ENCODE assay signal across 33 cellular contexts in genomic region chr4:73676136-73676535, GRCh38. TPM values are rescaled to one million over a fixed set of nuclear protein-coding genes. Genes with fewer than 3 reads are reported as not detected.
DNase-seq lines count a peak whose midpoint lies in the region; ATAC-seq, FAIRE-seq and TF ChIP-seq lines count a peak whose summit lies in the region.
"Had no signal": no experiment of that assay in that cellular context is flagged by ENCODE, and none has a peak within 500 bp of the region (broad histone marks: within the 10 kb centered on the region; RNA-seq: fewer than 3 reads in every experiment).

No MANE protein-coding gene starts in this region.

- H3K79me2 ChIP-seq in keratinocyte (ENCODE audit: control insufficient read depth, insufficient read depth, low read length): no peaks in the 10 kb centered on the region

- no peaks in the 10 kb centered on the region for H3K9me3 Mint-ChIP-seq in Calu3 (ENCODE audit: low read depth, unreplicated experiment)
- H3K9me3 Mint-ChIP-seq: activated naive CD4-positive, alpha-beta T cell treated with anti-CD3 and anti-CD28 coated beads, Interleukin-2, amount 50 U/mL, for 24 hours; activated T-helper 17 cell treated with anti-CD3 and anti-CD28 coated beads, Interleukin-2, amount 50 U/mL, for 72 hours; CD8-positive, alpha-beta memory T cell; mesothelial cell of epicardium; stimulated activated naive CD8-positive, alpha-beta T cell treated with anti-CD3 and anti-CD28 coated beads, Interleukin-15, amount 100 ng/mL, for 72 hours; T-helper 2 cell treated with Interferon-gamma antibody and Interleukin-4, amounts not matched to agents 5 μg/mL and 100 μg/mL, for 36 hours had no signal

- no peaks in the 10 kb centered on the region for H3K9me1 ChIP-seq in keratinocyte (ENCODE audit: control insufficient read depth, extremely low read depth, insufficient read depth, low read length)

- peaks cover 47% of the 10 kb centered on the region for H3K4me1 Mint-ChIP-seq in Calu3 (ENCODE audit: low read depth, unreplicated experiment)
- H3K4me1 Mint-ChIP-seq: activated naive CD4-positive, alpha-beta T cell treated with anti-CD3 and anti-CD28 coated beads, Interleukin-2, amount 50 U/mL, for 24 hours; activated T-helper 17 cell treated with anti-CD3 and anti-CD28 coated beads, Interleukin-2, amount 50 U/mL, for 72 hours; CD8-positive, alpha-beta memory T cell; mesothelial cell of epicardium; naive thymus-derived CD4-positive, alpha-beta T cell; stimulated activated naive CD8-positive, alpha-beta T cell treated with anti-CD3 and anti-CD28 coated beads, Interleukin-15, amount 100 ng/mL, for 72 hours had no signal

- H3K4me3 ChIP-seq in keratinocyte (ENCODE audit: control insufficient read depth in 2 of 3, extremely low read depth in 1 of 3, insufficient read depth in 2 of 3, low read depth in 1 of 3, low read length in 3 of 3) (no peak overlapping the region), MG63 (no peak overlapping the region)
- H3K4me3 ChIP-seq: HAP-1, right lobe of liver, thoracic aorta, uterus had no signal

- H4K20me1 ChIP-seq in keratinocyte (ENCODE audit: control insufficient read depth, extremely low read depth, insufficient read depth, low read length): no peaks in the 10 kb centered on the region

- peak overlapping the region; percentile 69 for H3K4me2 ChIP-seq in keratinocyte (ENCODE audit: control insufficient read depth, extremely low read depth, insufficient read depth, low read depth, low read length)

- no peak overlapping the region for H3K4me3 Mint-ChIP-seq in Calu3 (ENCODE audit: low read depth, unreplicated experiment)
- H3K4me3 Mint-ChIP-seq: activated CD8-positive, alpha-beta T cell treated with anti-CD3 and anti-CD28 coated beads, Interleukin-2, amount 10 ng/mL, durations not matched to agents 7 days and 5 days; activated naive CD4-positive, alpha-beta T cell treated with anti-CD3 and anti-CD28 coated beads, Interleukin-2, amount 50 U/mL, for 24 hours; activated T-helper 17 cell treated with anti-CD3 and anti-CD28 coated beads, Interleukin-2, amount 50 U/mL, for 72 hours; CD8-positive, alpha-beta memory T cell; mesothelial cell of epicardium; naive thymus-derived CD4-positive, alpha-beta T cell; stimulated activated naive CD8-positive, alpha-beta T cell treated with anti-CD3 and anti-CD28 coated beads, Interleukin-15, amount 100 ng/mL, for 72 hours; T-helper 2 cell treated with Interferon-gamma antibody and Interleukin-4, amounts not matched to agents 5 μg/mL and 100 μg/mL, for 36 hours had no signal

- DNase-seq in Calu3 (no peak), HT-29 (ENCODE audit: low spot score) (peak; percentile 40), keratinocyte (ENCODE audit: low read depth, low spot score) (no peak), activated gamma-delta T cell (lab: John Stamatoyannopoulos, UW) (no peak), NCI-H1048 (lab: John Stamatoyannopoulos, UW) (no peak), MG63 (no peak)
- DNase-seq: ACHN; activated CD4-positive, alpha-beta T cell treated with anti-CD3 and anti-CD28 coated beads for 1 hour; activated CD8-positive, alpha-beta T cell treated with anti-CD3 and anti-CD28 coated beads, Interleukin-2, amount 10 ng/mL, durations not matched to agents 7 days and 5 days; amniotic stem cell; BE2C; brain microvascular endothelial cell; CD8-positive, alpha-beta memory T cell; GDM1; Karpas-422; naive thymus-derived CD4-positive, alpha-beta T cell; NCI-H446; right lobe of liver; SIG-M5; stimulated activated naive CD8-positive, alpha-beta T cell treated with anti-CD3 and anti-CD28 coated beads, Interleukin-15, amount 100 ng/mL, for 72 hours; uterus had no signal

- ATAC-seq in HG03565 (IDR thresholded peaks at IDR 0.05; ENCODE audit: unreplicated experiment): no peak
- ATAC-seq: activated CD8-positive, alpha-beta T cell treated with anti-CD3 and anti-CD28 coated beads, Interleukin-2, amount 10 ng/mL, durations not matched to agents 7 days and 5 days; activated T-helper 17 cell treated with anti-CD3 and anti-CD28 coated beads, Interleukin-2, amount 50 U/mL, for 72 hours; HepG2; naive thymus-derived CD4-positive, alpha-beta T cell; stimulated activated naive CD8-positive, alpha-beta T cell treated with anti-CD3 and anti-CD28 coated beads, Interleukin-15, amount 100 ng/mL, for 72 hours had no signal

- dilution Hi-C loops in keratinocyte (cut with MboI; ENCODE audit: extremely low pct_ligation_motif_present, low sequenced_read_pairs): no loop called here

- no peaks in the 10 kb centered on the region for H3K36me3 ChIP-seq in keratinocyte (ENCODE audit: control insufficient read depth in 2 of 2, extremely low read depth in 1 of 2, insufficient read depth in 2 of 2, low read length in 2 of 2)
- H3K36me3 ChIP-seq in MG63: no peaks in the 10 kb centered on the region
- H3K36me3 ChIP-seq: BE2C, brain microvascular endothelial cell, HAP-1, right lobe of liver, thoracic aorta, uterus had no signal

- H2AFZ ChIP-seq in keratinocyte (ENCODE audit: control insufficient read depth, low read length): peak overlapping the region; percentile 12

- peaks cover 37% of the 10 kb centered on the region for H3K4me1 ChIP-seq in keratinocyte (ENCODE audit: control insufficient read depth, extremely low read depth, insufficient read depth, low read length)
- H3K4me1 ChIP-seq: BE2C, HAP-1, uterus had no signal

- peak overlapping the region; percentile 79 for H3K27ac Mint-ChIP-seq in Calu3 (ENCODE audit: unreplicated experiment)
- H3K27ac Mint-ChIP-seq: activated CD8-positive, alpha-beta T cell treated with anti-CD3 and anti-CD28 coated beads, Interleukin-2, amount 10 ng/mL, durations not matched to agents 7 days and 5 days; activated naive CD4-positive, alpha-beta T cell treated with anti-CD3 and anti-CD28 coated beads, Interleukin-2, amount 50 U/mL, for 24 hours; activated T-helper 17 cell treated with anti-CD3 and anti-CD28 coated beads, Interleukin-2, amount 50 U/mL, for 72 hours; CD8-positive, alpha-beta memory T cell; mesothelial cell of epicardium; naive thymus-derived CD4-positive, alpha-beta T cell; progenitor cell of endocrine pancreas; stimulated activated naive CD8-positive, alpha-beta T cell treated with anti-CD3 and anti-CD28 coated beads, Interleukin-15, amount 100 ng/mL, for 72 hours; T-helper 2 cell treated with Interferon-gamma antibody and Interleukin-4, amounts not matched to agents 5 μg/mL and 100 μg/mL, for 36 hours had no signal

- no peak for TF ChIP-seq CTCF in Calu3 (IDR thresholded peaks at IDR 0.05; ENCODE audit: unreplicated experiment)
- no peak for TF ChIP-seq CTCF in VCaP (conservative IDR thresholded peaks at IDR 0.05)
- TF ChIP-seq CTCF in keratinocyte (optimal IDR thresholded peaks at IDR 0.05 in 1 of 3, IDR thresholded peaks at IDR 0.05 in 1 of 3, conservative IDR thresholded peaks at IDR 0.05 in 1 of 3; ENCODE audit: extremely low read depth in 1 of 3, insufficient read depth in 2 of 3, low read length in 3 of 3): no peak

- H3K9ac ChIP-seq in keratinocyte (ENCODE audit: control insufficient read depth, extremely low read depth, insufficient read depth, low read length): peak overlapping the region; percentile 6

- CTCF ChIA-PET in Calu3 (lab: Charles Lee): interaction anchor here (1.0 to 1.3 kb wide), 2 partner anchors 51 to 322 kb away, joined by 4 to 7 read pairs; partner anchors contain the start of gene CXCL5

- BruUV-seq in Calu3 (replicated peaks; lab: Mats Ljungman, UMichigan): no TSS peak

- no peak for FAIRE-seq in keratinocyte (lab: Jason Lieb, UNC)
- FAIRE-seq: HepG2 had no signal

- H3K27me3 Mint-ChIP-seq in Calu3 (ENCODE audit: unreplicated experiment): no peaks in the 10 kb centered on the region
- H3K27me3 Mint-ChIP-seq: activated naive CD4-positive, alpha-beta T cell treated with anti-CD3 and anti-CD28 coated beads, Interleukin-2, amount 50 U/mL, for 24 hours; CD8-positive, alpha-beta memory T cell; progenitor cell of endocrine pancreas; stimulated activated naive CD8-positive, alpha-beta T cell treated with anti-CD3 and anti-CD28 coated beads, Interleukin-15, amount 100 ng/mL, for 72 hours had no signal

- H3K27ac ChIP-seq in VCaP: peak overlapping the region; percentile 74
- peak overlapping the region; percentile 86 for H3K27ac ChIP-seq in keratinocyte (ENCODE audit: control insufficient read depth, insufficient read depth, low read length)
- H3K27ac ChIP-seq: brain microvascular endothelial cell, right lobe of liver, thoracic aorta, uterus had no signal

- no peaks in the 10 kb centered on the region for H3K9me3 ChIP-seq in keratinocyte (ENCODE audit: control insufficient read depth, low read depth, low read length)
- H3K9me3 ChIP-seq in MG63: no peaks in the 10 kb centered on the region
- H3K9me3 ChIP-seq: BE2C, HAP-1, right lobe of liver, thoracic aorta, uterus had no signal

- H3K36me3 Mint-ChIP-seq in Calu3 (ENCODE audit: insufficient read depth, unreplicated experiment): peaks cover 16% of the 10 kb centered on the region
- H3K36me3 Mint-ChIP-seq: activated naive CD4-positive, alpha-beta T cell treated with anti-CD3 and anti-CD28 coated beads, Interleukin-2, amount 50 U/mL, for 24 hours; CD8-positive, alpha-beta memory T cell; mesothelial cell of epicardium; naive thymus-derived CD4-positive, alpha-beta T cell had no signal

- intact Hi-C loops in Calu3 (cut with micrococcal nuclease; ENCODE audit: unreplicated experiment): loop anchor here (10.0 kb wide), 1 partner anchor 359 kb away; the partner anchor contains the start of gene CXCL3

- H3K27me3 ChIP-seq in keratinocyte (ENCODE audit: control insufficient read depth, extremely low read depth, insufficient read depth, low read length): no peaks in the 10 kb centered on the region
- no peaks in the 10 kb centered on the region for H3K27me3 ChIP-seq in MG63
- H3K27me3 ChIP-seq: brain microvascular endothelial cell, right lobe of liver, uterus had no signal

RNA-seq across cellular contexts. Expression of gene RASSF6, which starts 55.9 kb away (rescaled TPM):
- 12.5 and 12.8 TPM in 2 replicates for total RNA-seq in Calu3 (2022)
- 2.3 and 3.9 TPM in 2 replicates for total RNA-seq in HT-29 (2014; rRNA removed; shearing (Covaris generic))
- polyA plus RNA-seq in keratinocyte: 3.6 to 6.5 TPM (median 4.4 TPM) in 3 replicates
- 5.2 TPM for polyA plus RNA-seq in keratinocyte (2011; ENCODE audit: low read depth)
- polyA plus RNA-seq in keratinocyte (2011; cell fraction: cytosol; rRNA removed): 4.5 and 8.3 TPM in 2 replicates
- 10.1 and 11.4 TPM in 2 replicates for polyA plus RNA-seq in keratinocyte (2011; cell fraction: nucleus; rRNA removed)
- 3.5 and 3.6 TPM in 2 replicates for polyA plus RNA-seq in keratinocyte (2012; ENCODE audit: low replicate concordance)
- polyA minus RNA-seq in keratinocyte: 2.8 to 3.6 TPM (median 3.4 TPM) in 3 replicates
- polyA minus RNA-seq in keratinocyte (2011; cell fraction: cytosol; rRNA and poly(A)+ RNA removed): 5.8 TPM
- polyA minus RNA-seq in keratinocyte (2011; cell fraction: nucleus; rRNA and poly(A)+ RNA removed): 7.7 and 16.1 TPM in 2 replicates
- total RNA-seq in MG63 (2014; rRNA removed; shearing (Covaris generic); ENCODE audit: low replicate concordance): not detected in 2 replicates
- total RNA-seq: activated CD8-positive, alpha-beta T cell treated with anti-CD3 and anti-CD28 coated beads, Interleukin-2, amount 10 ng/mL, durations not matched to agents 7 days and 5 days; CD8-positive, alpha-beta memory T cell; chondrocyte; glomerular endothelial cell had no signal
- polyA plus RNA-seq: CD8-positive, alpha-beta memory T cell had no signal
